In the genomic region with DNA sequence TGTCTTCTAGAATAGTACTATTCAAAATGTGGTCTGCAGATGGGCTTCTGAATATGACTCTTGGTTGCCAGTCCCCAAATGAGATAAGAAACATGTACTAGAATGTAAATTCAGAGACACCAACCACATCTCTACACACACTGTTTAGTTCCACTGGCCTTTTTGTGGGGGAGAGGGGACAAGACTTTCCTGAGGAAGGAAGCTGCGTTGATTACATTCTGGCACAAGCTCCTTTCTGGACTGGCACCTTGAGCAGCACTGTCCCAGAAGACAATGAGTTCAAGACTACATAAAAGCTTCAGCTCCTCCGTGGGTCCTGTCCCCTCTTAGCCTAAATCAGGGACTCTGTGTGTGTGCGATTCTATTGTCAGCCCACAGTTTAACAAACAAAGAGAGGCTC, we compare ENCODE assay signal across 27 cellular contexts. TPM values are rescaled to one million over a fixed set of nuclear protein-coding genes. Genes with fewer than 3 reads are reported as not detected.
"Had no signal": no experiment of that assay in that cellular context is flagged by ENCODE, and none has a peak within 500 bp of the region (broad histone marks: within the 10 kb centered on the region; RNA-seq: fewer than 3 reads in every experiment).

No MANE protein-coding gene starts in this region.

- H3K36me3 ChIP-seq: adrenal gland, SJSA1 had no signal

- H3K27ac ChIP-seq: adrenal gland, SJSA1 had no signal

- H3K4me3 ChIP-seq: adrenal gland, K562, SJSA1 had no signal

- H3K4me3 Mint-ChIP-seq: activated CD8-positive, alpha-beta T cell treated with anti-CD3 and anti-CD28 coated beads for 36 hours; activated naive CD8-positive, alpha-beta T cell treated with anti-CD3 and anti-CD28 coated beads, Interleukin-2, amount 10 ng/mL, durations not matched to agents 7 days and 5 days; activated T-cell treated with anti-CD3 and anti-CD28 coated beads, Interleukin-2, amount 50 U/mL, for 72 hours; T-helper 1 cell treated with Interleukin-12 subunit alpha and Interleukin-12 subunit beta and Interleukin-4 antibody, amounts not matched to agents 30 μg/mL and 1 μg/mL, for 36 hours had no signal

- H3K27ac Mint-ChIP-seq: activated CD8-positive, alpha-beta T cell treated with anti-CD3 and anti-CD28 coated beads for 36 hours; activated naive CD8-positive, alpha-beta T cell treated with anti-CD3 and anti-CD28 coated beads, Interleukin-2, amount 10 ng/mL, durations not matched to agents 7 days and 5 days; activated T-cell treated with anti-CD3 and anti-CD28 coated beads, Interleukin-2, amount 50 U/mL, for 72 hours; activated T-helper 2 cell treated with anti-CD3 and anti-CD28 coated beads, Interferon-gamma antibody, Interleukin-2, Interleukin-4, amounts not matched to agents 10 μg/mL and 5 μg/mL and 100 μg/mL, durations not matched to agents 14 hours and 24 hours and 36 hours; T-helper 1 cell treated with Interleukin-12 subunit alpha and Interleukin-12 subunit beta and Interleukin-4 antibody, amounts not matched to agents 30 μg/mL and 1 μg/mL, for 36 hours had no signal

- H3K9me3 ChIP-seq: adrenal gland, SJSA1 had no signal

- H3K4me1 ChIP-seq: adrenal gland, SJSA1 had no signal

- H3K9me3 Mint-ChIP-seq: activated CD8-positive, alpha-beta T cell treated with anti-CD3 and anti-CD28 coated beads for 36 hours; activated naive CD8-positive, alpha-beta T cell treated with anti-CD3 and anti-CD28 coated beads, Interleukin-2, amount 10 ng/mL, durations not matched to agents 7 days and 5 days; activated T-cell treated with anti-CD3 and anti-CD28 coated beads, Interleukin-2, amount 50 U/mL, for 72 hours; activated T-helper 2 cell treated with anti-CD3 and anti-CD28 coated beads, Interferon-gamma antibody, Interleukin-2, Interleukin-4, amounts not matched to agents 10 μg/mL and 5 μg/mL and 100 μg/mL, durations not matched to agents 14 hours and 24 hours and 36 hours; T-helper 1 cell treated with Interleukin-12 subunit alpha and Interleukin-12 subunit beta and Interleukin-4 antibody, amounts not matched to agents 30 μg/mL and 1 μg/mL, for 36 hours had no signal

- H3K27me3 ChIP-seq: adrenal gland, SJSA1 had no signal

- ATAC-seq: activated CD4-positive, CD25-positive, alpha-beta regulatory T cell treated with anti-CD3 and anti-CD28 coated beads, Interleukin-2, amount 50 U/mL, for 24 hours; activated CD8-positive, alpha-beta T cell treated with anti-CD3 and anti-CD28 coated beads for 36 hours; activated T-cell treated with anti-CD3 and anti-CD28 coated beads, Interleukin-2, amount 50 U/mL, for 72 hours; K562; PC-3; SK-N-SH treated with all-trans-retinoic acid at 6 μM for 48 hours had no signal

- DNase-seq: activated CD4-positive, alpha-beta T cell treated with anti-CD3 and anti-CD28 coated beads for 4 hours; activated CD8-positive, alpha-beta memory T cell treated with anti-CD3 and anti-CD28 coated beads, Interleukin-2, amount 50 U/mL, for 4 hours; activated CD8-positive, alpha-beta T cell treated with anti-CD3 and anti-CD28 coated beads for 36 hours; activated gamma-delta T cell treated with Interleukin-2 at 50 U/mL for 16 hours; activated naive CD4-positive, alpha-beta T cell treated with anti-CD3 and anti-CD28 coated beads, Interleukin-2, amount 50 U/mL, for 16 hours; activated naive CD8-positive, alpha-beta T cell treated with anti-CD3 and anti-CD28 coated beads, Interleukin-2, amount 10 ng/mL, durations not matched to agents 7 days and 5 days; activated T-cell treated with anti-CD3 and anti-CD28 coated beads, Interleukin-2, amount 50 U/mL, for 72 hours; adrenal gland; anterior cingulate cortex; cerebellar nuclear complex; NCI-H1105 treated with DMSO at 0.1 percent for 48 hours; NCI-H1436 treated with DMSO at 0.1 percent for 48 hours; NCI-H187; NCI-H2081; NCI-H510A treated with DMSO at 0.1 percent for 48 hours; NCI-H69; PC-3; SHP77; SW 1271 had no signal

- H3K36me3 Mint-ChIP-seq: activated naive CD8-positive, alpha-beta T cell treated with anti-CD3 and anti-CD28 coated beads, Interleukin-2, amount 10 ng/mL, durations not matched to agents 7 days and 5 days had no signal

- H3K4me1 Mint-ChIP-seq: activated naive CD8-positive, alpha-beta T cell treated with anti-CD3 and anti-CD28 coated beads, Interleukin-2, amount 10 ng/mL, durations not matched to agents 7 days and 5 days had no signal

RNA-seq across cellular contexts. Expression of gene IYD, which starts 6.9 kb away (rescaled TPM):
- total RNA-seq: activated CD8-positive, alpha-beta T cell treated with anti-CD3 and anti-CD28 coated beads for 36 hours; activated naive CD8-positive, alpha-beta T cell treated with anti-CD3 and anti-CD28 coated beads, Interleukin-2, amount 10 ng/mL, durations not matched to agents 7 days and 5 days; activated T-cell treated with anti-CD3 and anti-CD28 coated beads, Interleukin-2, amount 50 U/mL, for 72 hours; activated T-helper 2 cell treated with anti-CD3 and anti-CD28 coated beads, Interferon-gamma antibody, Interleukin-2, Interleukin-4, amounts not matched to agents 10 μg/mL and 5 μg/mL and 100 μg/mL, durations not matched to agents 14 hours and 24 hours and 36 hours; cardiac septum; K562; MCF 10A; SJSA1 had no signal
